In genomic region chr11:66267379-66268209, GRCh38 we compare ENCODE assay signal across 8 cellular contexts. TPM values are rescaled to one million over a fixed set of nuclear protein-coding genes. Genes with fewer than 3 reads are reported as not detected.
DNase-seq lines count a peak whose midpoint lies in the region; ATAC-seq and TF ChIP-seq lines count a peak whose summit lies in the region.

No MANE protein-coding gene starts in this region.

- peak overlapping the region; percentile 73 to 76 for H3K4me3 ChIP-seq in duodenal mucosa (ENCODE audit: low read depth in 1 of 2, low read length in 2 of 2)
- peak overlapping the region; percentile 81 for H3K4me3 ChIP-seq in lower lobe of right lung

- H3K27me3 ChIP-seq in duodenal mucosa (ENCODE audit: control insufficient read depth in 1 of 2, insufficient read depth in 2 of 2, low read length in 2 of 2) (no peaks in the 10 kb centered on the region), lower lobe of right lung (ENCODE audit: low read depth) (no peaks in the 10 kb centered on the region)

- H3K9me3 ChIP-seq in duodenal mucosa (ENCODE audit: control insufficient read depth in 1 of 2, low read length in 2 of 2) (no peaks in the 10 kb centered on the region), lower lobe of right lung (no peaks in the 10 kb centered on the region)

- no peaks in the 10 kb centered on the region for H3K9me3 Mint-ChIP-seq in activated CD4-positive, alpha-beta memory T cell treated with anti-CD3 and anti-CD28 coated beads, Interleukin-2, amount 10 ng/mL, durations not matched to agents 7 days and 5 days

- H3K27me3 Mint-ChIP-seq in activated CD4-positive, alpha-beta memory T cell treated with anti-CD3 and anti-CD28 coated beads, Interleukin-2, amount 10 ng/mL, durations not matched to agents 7 days and 5 days: no peaks in the 10 kb centered on the region

- peak overlapping the region; percentile 98 for H3K4me3 Mint-ChIP-seq in activated CD4-positive, alpha-beta memory T cell treated with anti-CD3 and anti-CD28 coated beads, Interleukin-2, amount 10 ng/mL, durations not matched to agents 7 days and 5 days

- peaks cover 21 to 40% of the 10 kb centered on the region in 2 donors for H3K36me3 ChIP-seq in duodenal mucosa (ENCODE audit: control insufficient read depth in 1 of 2, insufficient read depth in 2 of 2, low read length in 2 of 2)
- peaks cover 39% of the 10 kb centered on the region for H3K36me3 ChIP-seq in lower lobe of right lung

- DNase-seq in ACHN (peak; percentile 77), NCI-H526 treated with DMSO at 0.1 percent for 48 hours (lab: John Stamatoyannopoulos, UW) (peak; percentile 75), lower lobe of right lung (peak; percentile 92)
- DNase-seq in activated CD4-positive, alpha-beta memory T cell treated with anti-CD3 and anti-CD28 coated beads, Interleukin-2, amount 10 ng/mL, durations not matched to agents 7 days and 5 days: peak; percentile 87
- DNase-seq in stimulated activated CD4-positive, alpha-beta T cell treated with anti-CD3 and anti-CD28 coated beads, Interleukin-4, amount 100 ng/mL, for 48 hours (ENCODE audit: low read depth in 2 of 2): peak; percentile 85 to 88

- H3K9ac ChIP-seq in duodenal mucosa (ENCODE audit: low read depth in 1 of 2, low read length in 2 of 2): peak overlapping the region; percentile 86 to 94

- CTCF ChIA-PET in activated CD4-positive, alpha-beta memory T cell treated with anti-CD3 and anti-CD28 coated beads, Interleukin-2, amount 10 ng/mL, durations not matched to agents 7 days and 5 days (lab: Charles Lee): interaction anchor here (0.7 to 5.9 kb wide), 6 partner anchors 15 to 199 kb away, joined by 3 to 44 read pairs (median 3); no protein-coding TSS in a partner anchor

- in situ Hi-C loops in ACHN (cut with HindIII; ENCODE audit: low pct_ligation_motif_present, low pct_unique_long_range_greater_than_20kb, low sequenced_read_pairs): no loop called here

- H3K4me1 Mint-ChIP-seq in activated CD4-positive, alpha-beta memory T cell treated with anti-CD3 and anti-CD28 coated beads, Interleukin-2, amount 10 ng/mL, durations not matched to agents 7 days and 5 days: peaks cover 43% of the 10 kb centered on the region

- H3K4me1 ChIP-seq in duodenal mucosa (ENCODE audit: control insufficient read depth in 1 of 2, insufficient read depth in 2 of 2, low read length in 2 of 2) (peaks cover 18 to 21% of the 10 kb centered on the region in 2 donors), lower lobe of right lung (peaks cover 29% of the 10 kb centered on the region)

- peak overlapping the region; percentile 91 for H3K27ac Mint-ChIP-seq in activated CD4-positive, alpha-beta memory T cell treated with anti-CD3 and anti-CD28 coated beads, Interleukin-2, amount 10 ng/mL, durations not matched to agents 7 days and 5 days

- ATAC-seq in GM18520 (IDR thresholded peaks at IDR 0.05; ENCODE audit: unreplicated experiment) (peak; percentile 28), HG03064 (IDR thresholded peaks at IDR 0.05; ENCODE audit: low read depth, unreplicated experiment) (peak; percentile 42), lower lobe of right lung (peak; percentile 91)

- peak; percentile 17 for TF ChIP-seq CTCF in lower lobe of right lung (IDR thresholded peaks at IDR 0.05)

- intact Hi-C loops in lower lobe of right lung (cut with DNase I): no loop called here

- H3K36me3 Mint-ChIP-seq in activated CD4-positive, alpha-beta memory T cell treated with anti-CD3 and anti-CD28 coated beads, Interleukin-2, amount 10 ng/mL, durations not matched to agents 7 days and 5 days (ENCODE audit: low read depth): peaks cover 42% of the 10 kb centered on the region

- POLR2A ChIA-PET in activated CD4-positive, alpha-beta memory T cell treated with anti-CD3 and anti-CD28 coated beads, Interleukin-2, amount 10 ng/mL, durations not matched to agents 7 days and 5 days (lab: Charles Lee): interaction anchor here (0.7 to 6.1 kb wide), 7 partner anchors 13 to 844 kb away, joined by 3 to 78 read pairs (median 4); partner anchors contain the start of genes BANF1, MRPL11 and YIF1A

- H3K27ac ChIP-seq in duodenal mucosa (ENCODE audit: low read depth, low read length) (peak overlapping the region; percentile 86), lower lobe of right lung (peak overlapping the region; percentile 91)

RNA-seq across cellular contexts. Expression of gene RAB1B, which starts 0.8 kb away (rescaled TPM):
- 100 to 1,000 TPM; 146 to 150 TPM for total RNA-seq in activated CD4-positive, alpha-beta memory T cell treated with anti-CD3 and anti-CD28 coated beads, Interleukin-2, amount 10 ng/mL, durations not matched to agents 7 days and 5 days
- total RNA-seq in lower lobe of right lung: 138 TPM

RNA-seq across cellular contexts. Expression of gene KLC2, which starts 10.1 kb away (rescaled TPM):
- 10 to 100 TPM; 32.8 to 33.9 TPM for total RNA-seq in activated CD4-positive, alpha-beta memory T cell treated with anti-CD3 and anti-CD28 coated beads, Interleukin-2, amount 10 ng/mL, durations not matched to agents 7 days and 5 days
- total RNA-seq in lower lobe of right lung: 24.3 TPM

RNA-seq across cellular contexts. Expression of gene CNIH2, which starts 10.4 kb away (rescaled TPM):
- total RNA-seq in activated CD4-positive, alpha-beta memory T cell treated with anti-CD3 and anti-CD28 coated beads, Interleukin-2, amount 10 ng/mL, durations not matched to agents 7 days and 5 days: 1 to 10 TPM; 1.9 to 2.1 TPM
- total RNA-seq in lower lobe of right lung: 0.89 TPM

RNA-seq across cellular contexts. Expression of gene YIF1A, which starts 21.3 kb away (rescaled TPM):
- total RNA-seq in activated CD4-positive, alpha-beta memory T cell treated with anti-CD3 and anti-CD28 coated beads, Interleukin-2, amount 10 ng/mL, durations not matched to agents 7 days and 5 days: 10 to 100 TPM; 49.5 to 52.5 TPM
- 67.8 TPM for total RNA-seq in lower lobe of right lung

RNA-seq across cellular contexts. Expression of gene TMEM151A, which starts 24.1 kb away (rescaled TPM):
- total RNA-seq in activated CD4-positive, alpha-beta memory T cell treated with anti-CD3 and anti-CD28 coated beads, Interleukin-2, amount 10 ng/mL, durations not matched to agents 7 days and 5 days: not detected
- not detected for total RNA-seq in lower lobe of right lung

Comparison
In these comparisons a context has a peak if more than half of its experiments do, and no peak if none do; other contexts are left out.
1. Peak in every context shown above with its lines: DNase-seq, ATAC-seq, H3K4me3 ChIP-seq and H3K27ac ChIP-seq.
2. ATAC-seq: peak in every context shown above with its lines; median percentile 91 in lower lobe of right lung; 42 in HG03064; 28 in GM18520.